Comparison of ENCODE assay signal across 18 cellular contexts in the genomic region with DNA sequence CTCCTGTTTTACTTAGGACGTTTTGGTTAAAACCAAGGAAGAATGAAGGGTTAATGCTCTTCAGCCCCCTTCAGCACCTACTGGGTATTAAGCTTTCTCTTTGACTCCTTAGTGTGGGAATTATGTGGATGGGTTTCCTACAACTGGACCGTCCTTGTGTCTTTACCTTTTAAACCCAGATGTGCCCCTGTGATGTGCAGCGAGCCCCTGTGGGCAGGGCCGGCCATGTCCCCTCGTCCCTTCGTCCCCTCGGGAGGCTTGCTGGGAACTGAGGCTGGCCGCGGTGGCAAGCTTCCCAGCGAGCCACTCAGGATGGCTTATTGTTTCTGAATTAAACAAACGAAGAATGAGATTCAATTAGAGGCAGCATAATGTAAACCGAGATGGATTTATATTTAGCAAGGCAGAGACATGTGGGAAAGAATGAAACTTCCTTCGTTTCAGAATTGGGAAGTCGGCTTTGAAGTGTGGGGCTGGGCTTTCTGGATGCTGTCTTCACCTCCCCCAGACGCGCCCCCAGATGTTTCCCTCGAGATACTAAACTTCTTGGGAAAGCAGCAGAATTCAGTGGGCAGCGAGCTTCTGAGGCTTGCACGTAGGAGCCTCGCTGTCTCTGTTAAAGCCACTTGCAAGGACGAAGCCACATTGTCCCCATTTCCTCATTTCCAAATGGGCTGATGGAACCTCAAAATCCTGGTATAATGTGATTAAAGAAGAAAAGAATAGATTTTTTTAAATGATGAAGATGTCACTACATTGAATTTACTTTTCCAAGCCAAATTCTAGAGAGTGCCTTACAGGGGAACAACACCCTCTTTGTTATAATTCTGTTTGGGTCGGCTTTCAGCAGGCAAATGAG.
A peak's percentile ranks its signal among the peaks of the same experiment; 100 is the strongest.
DNase-seq lines count a peak whose midpoint lies in the region; ATAC-seq and TF ChIP-seq lines count a peak whose summit lies in the region.
"Had no signal": no experiment of that assay in that cellular context is flagged by ENCODE, and none has a peak within 500 bp of the region (broad histone marks: within the 10 kb centered on the region; RNA-seq: fewer than 3 reads in every experiment).

No MANE protein-coding gene starts in this region.

- H3K4me1 Mint-ChIP-seq in nephron = peaks cover 74% of the 10 kb centered on the region

- H3K27me3 ChIP-seq in upper lobe of left lung = no peaks in the 10 kb centered on the region

- H3K4me3 ChIP-seq in upper lobe of left lung = peak overlapping the region in 1 of 4 donors; percentile 19

- no peak for TF ChIP-seq CTCF in nephron (IDR thresholded peaks at IDR 0.05; ENCODE audit: unreplicated experiment in 3 of 3)
- TF ChIP-seq CTCF in upper lobe of left lung (IDR thresholded peaks at IDR 0.05) = no peak

- H3K36me3 ChIP-seq in upper lobe of left lung = no peaks in the 10 kb centered on the region

- H3K4me1 ChIP-seq in upper lobe of left lung = peaks cover 44 to 55% (median 45%) of the 10 kb centered on the region in 4 donors

- no peaks in the 10 kb centered on the region for H3K36me3 Mint-ChIP-seq in nephron (ENCODE audit: low read depth)

- WGBS in upper lobe of left lung, 2 donors = 49% methylated on average over 22 of the region's 22 CpGs

- no peaks in the 10 kb centered on the region for H3K9me3 Mint-ChIP-seq in nephron
- H3K9me3 Mint-ChIP-seq: stimulated activated naive CD8-positive, alpha-beta T cell treated with anti-CD3 and anti-CD28 coated beads, Interleukin-15, Interleukin-2, amounts not matched to agents 100 ng/mL and 50 ng/mL, for 24 hours had no signal

- no peak for TF ChIP-seq EP300 in upper lobe of left lung (IDR thresholded peaks at IDR 0.05)

- DNase-seq in NCI-H526 (lab: John Stamatoyannopoulos, UW) = peak; percentile 54 to 65
- no peak for DNase-seq in NCI-H526 treated with DMSO at 0.1 percent for 48 hours (lab: John Stamatoyannopoulos, UW)
- DNase-seq in fibroblast of gingiva (ENCODE audit: low read depth) = peak; percentile 25
- DNase-seq in upper lobe of left lung = no peak
- no peak for DNase-seq in NK-92 (lab: John Stamatoyannopoulos, UW; ENCODE audit: unreplicated experiment)
- DNase-seq: 8988T; activated CD4-positive, alpha-beta T cell treated with anti-CD3 and anti-CD28 coated beads, Interleukin-2, amount 50 U/mL, for 48 hours; activated naive CD4-positive, alpha-beta T cell; cerebellar nuclear complex; kidney glomerular epithelial cell; NCI-H1694; stimulated activated CD4-positive, alpha-beta T cell treated with anti-CD3 and anti-CD28 coated beads, Interleukin-2, amount 100 ng/mL, for 48 hours; SW 1271 had no signal

- peak overlapping the region; percentile 51 to 95 (median 51) for H3K27ac Mint-ChIP-seq in nephron
- H3K27ac Mint-ChIP-seq: stimulated activated naive CD8-positive, alpha-beta T cell treated with anti-CD3 and anti-CD28 coated beads, Interleukin-15, Interleukin-2, amounts not matched to agents 100 ng/mL and 50 ng/mL, for 24 hours had no signal

- ATAC-seq in upper lobe of left lung (ENCODE audit: low FRiP score in 2 of 2) (no peak), GM21447 (IDR thresholded peaks at IDR 0.05; ENCODE audit: unreplicated experiment) (no peak), GM18861 (IDR thresholded peaks at IDR 0.05; ENCODE audit: unreplicated experiment) (no peak)

- no peaks in the 10 kb centered on the region for H3K9me3 ChIP-seq in upper lobe of left lung

- TF ChIP-seq POLR2A in upper lobe of left lung (IDR thresholded peaks at IDR 0.05) = no peak

- H3K4me3 Mint-ChIP-seq in nephron = peak overlapping the region in 2 of 3 experiments; percentile 29 to 56
- H3K4me3 Mint-ChIP-seq: stimulated activated naive CD8-positive, alpha-beta T cell treated with anti-CD3 and anti-CD28 coated beads, Interleukin-15, Interleukin-2, amounts not matched to agents 100 ng/mL and 50 ng/mL, for 24 hours had no signal

- peak overlapping the region in 3 of 4 donors; percentile 56 to 72 (median 58) for H3K27ac ChIP-seq in upper lobe of left lung
- H3K27ac ChIP-seq: parathyroid adenoma had no signal

- H3K27me3 Mint-ChIP-seq in nephron (ENCODE audit: low read depth) = peaks cover 22% of the 10 kb centered on the region

Comparison
In these comparisons a context has a peak if more than half of its experiments do, and no peak if none do; other contexts are left out.
1. DNase-seq: peak in NCI-H526 (2 of 2) and fibroblast of gingiva (single experiment); none in NCI-H526 treated with DMSO at 0.1 percent for 48 hours (single experiment), upper lobe of left lung (0 of 2) and NK-92 (single experiment).